Comparison of ENCODE assay signal across 1 cellular context in genomic region chr13:97434417-97435296, GRCh38.
TF ChIP-seq lines count a peak whose summit lies in the region.

No MANE protein-coding gene starts in this region.

TF ChIP-seq in HEK293, 187 proteins besides CTCF, POLR2A, EP300 and RAD21 (continued from another document):
- TF ChIP-seq ZBTB26 (tag by site-specific recombination; optimal IDR thresholded peaks at IDR 0.05) (peak; percentile 68), ZNF549 (tag by site-specific recombination; IDR thresholded peaks at IDR 0.05) (no peak), ZNF335 (tag by site-specific recombination; conservative IDR thresholded peaks at IDR 0.05) (peak; percentile 51), ZNF518A (tag by site-specific recombination; conservative IDR thresholded peaks at IDR 0.05; ENCODE audit: low read depth) (no peak), ZBTB21 (tag by site-specific recombination; IDR thresholded peaks at IDR 0.05) (no peak), AEBP2 (tag by site-specific recombination; IDR thresholded peaks at IDR 0.05; ENCODE audit: borderline replicate concordance) (no peak), ZNF843 (tag by site-specific recombination; IDR thresholded peaks at IDR 0.05) (no peak), ZEB2 (tag by site-specific recombination; IDR thresholded peaks at IDR 0.05) (peak; percentile 56; the same call in 1 of the 2 replicates), ZNF133 (tag by site-specific recombination; IDR thresholded peaks at IDR 0.05) (no peak), ZNF48 (tag by site-specific recombination; IDR thresholded peaks at IDR 0.05) (no peak), ZNF571 (tag by site-specific recombination; IDR thresholded peaks at IDR 0.05) (no peak), GLIS1 (tag by site-specific recombination; IDR thresholded peaks at IDR 0.05) (peak; percentile 30; the same call in 1 of the 2 replicates), ZNF777 (tag by site-specific recombination; IDR thresholded peaks at IDR 0.05; ENCODE audit: borderline replicate concordance) (no peak), SP3 (tag by site-specific recombination; IDR thresholded peaks at IDR 0.05) (no peak), BCL11A (tag by site-specific recombination; IDR thresholded peaks at IDR 0.05; ENCODE audit: low read depth) (no peak), PATZ1 (tag by site-specific recombination; IDR thresholded peaks at IDR 0.05) (0 out of 2 replicates have a peak, but pooled peaks have one; percentile 24), ZBTB20 (tag by site-specific recombination; IDR thresholded peaks at IDR 0.05) (peak; percentile 59; the same call in 1 of the 2 replicates), ZNF785 (tag by site-specific recombination; IDR thresholded peaks at IDR 0.05) (no peak), GLI4 (tag by site-specific recombination; IDR thresholded peaks at IDR 0.05) (no peak), ZNF292 (tag by site-specific recombination; IDR thresholded peaks at IDR 0.05; ENCODE audit: borderline replicate concordance, low read depth) (no peak)
